Comparison of ENCODE assay signal across 19 cellular contexts in the genomic region with DNA sequence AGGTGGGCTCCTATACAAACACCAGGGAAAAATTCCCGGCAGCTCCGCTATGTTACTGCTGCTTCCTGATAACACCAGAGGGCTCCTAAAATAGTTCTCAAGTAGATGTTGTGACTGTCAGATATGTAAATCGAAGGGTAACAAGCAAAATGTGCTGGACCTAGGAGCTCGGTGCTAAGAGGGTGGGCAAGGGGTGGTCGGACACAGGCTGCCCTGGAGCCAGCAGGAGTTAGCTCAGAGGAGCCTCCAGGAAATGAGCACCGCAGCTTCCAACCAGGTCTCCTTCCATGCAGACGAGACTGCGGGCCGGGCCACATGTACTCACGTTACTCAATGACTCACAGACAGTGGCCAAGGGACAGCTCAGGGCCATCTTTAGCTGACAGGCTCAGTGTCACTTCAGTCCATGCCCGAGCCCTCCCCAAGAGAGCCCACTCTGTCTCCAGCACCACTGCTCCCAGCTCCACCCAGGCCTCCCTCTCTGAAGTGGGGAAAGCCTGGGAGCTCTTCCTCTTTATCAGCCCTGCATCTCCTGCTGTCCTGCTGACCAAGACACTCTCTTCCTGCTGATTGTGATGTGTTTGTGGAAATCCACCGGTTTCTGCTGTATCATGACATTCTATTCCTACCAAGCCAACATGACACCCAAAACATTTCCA. TPM values are rescaled to one million over a fixed set of nuclear protein-coding genes. Genes with fewer than 3 reads are reported as not detected.
DNase-seq lines count a peak whose midpoint lies in the region; ATAC-seq, FAIRE-seq and TF ChIP-seq lines count a peak whose summit lies in the region.
"Had no signal": no experiment of that assay in that cellular context is flagged by ENCODE, and none has a peak within 500 bp of the region (broad histone marks: within the 10 kb centered on the region; RNA-seq: fewer than 3 reads in every experiment).

No MANE protein-coding gene starts in this region.

- H4K20me1 ChIP-seq in HepG2 (ENCODE audit: insufficient read depth, low read length) (no peaks in the 10 kb centered on the region), neural progenitor cell (ENCODE audit: low read depth) (no peaks in the 10 kb centered on the region)

- no peaks in the 10 kb centered on the region for H3K27me3 ChIP-seq in right lobe of liver
- no peaks in the 10 kb centered on the region; a peak in 2 of 5 replicates for H3K27me3 ChIP-seq in HepG2 (ENCODE audit: control insufficient read depth in 1 of 2, insufficient read depth in 2 of 2, low read length in 2 of 2)
- H3K27me3 ChIP-seq in left ventricle myocardium inferior (ENCODE audit: low read depth), result no peaks in the 10 kb centered on the region
- H3K27me3 ChIP-seq in parathyroid adenoma (ENCODE audit: control insufficient read depth, insufficient read depth, low read length), result no peaks in the 10 kb centered on the region
- no peaks in the 10 kb centered on the region for H3K27me3 ChIP-seq in neural progenitor cell
- H3K27me3 ChIP-seq in CD8-positive, alpha-beta T cell (ENCODE audit: insufficient read depth, low read length), result no peaks in the 10 kb centered on the region
- H3K27me3 ChIP-seq: BE2C had no signal

- H2AFZ ChIP-seq in HepG2 (ENCODE audit: low read length) (no peak overlapping the region), parathyroid adenoma (peak overlapping the region; percentile 62), neural progenitor cell (replicated peaks) (no peak overlapping the region)

- H3K4me2 ChIP-seq in HepG2 (ENCODE audit: low read depth, low read length) (no peak overlapping the region), parathyroid adenoma (ENCODE audit: low read length) (peak overlapping the region; percentile 34), neural progenitor cell (no peak overlapping the region)

- TF ChIP-seq POLR2A in right lobe of liver (IDR thresholded peaks at IDR 0.05), result no peak
- TF ChIP-seq POLR2A in HepG2 (IDR thresholded peaks at IDR 0.05; ENCODE audit: insufficient read depth in 1 of 2, low read depth in 2 of 2, low read length in 2 of 2), result no peak

- no peaks in the 10 kb centered on the region for H3K4me1 ChIP-seq in right lobe of liver
- no peaks in the 10 kb centered on the region for H3K4me1 ChIP-seq in HepG2 (ENCODE audit: insufficient read depth, low read length)
- peaks cover 28% of the 10 kb centered on the region for H3K4me1 ChIP-seq in left ventricle myocardium inferior
- H3K4me1 ChIP-seq in parathyroid adenoma, result peaks cover 42% of the 10 kb centered on the region
- H3K4me1 ChIP-seq in neural progenitor cell, result no peaks in the 10 kb centered on the region
- no peaks in the 10 kb centered on the region for H3K4me1 ChIP-seq in CD8-positive, alpha-beta T cell (ENCODE audit: insufficient read depth, low read length)
- H3K4me1 ChIP-seq: BE2C had no signal

- H3K36me3 Mint-ChIP-seq in CD14-positive monocyte (no peaks in the 10 kb centered on the region), neural progenitor cell (no peaks in the 10 kb centered on the region)
- H3K36me3 Mint-ChIP-seq in CD8-positive, alpha-beta T cell, result no peaks in the 10 kb centered on the region
- H3K36me3 Mint-ChIP-seq: CD4-positive, alpha-beta memory T cell had no signal

- peak overlapping the region in 3 of 7 donors; percentile 28 to 57 (median 57) for H3K27ac Mint-ChIP-seq in CD14-positive monocyte
- no peak overlapping the region for H3K27ac Mint-ChIP-seq in neural progenitor cell
- H3K27ac Mint-ChIP-seq in CD8-positive, alpha-beta T cell, result no peak overlapping the region
- H3K27ac Mint-ChIP-seq: CD4-positive, alpha-beta memory T cell had no signal

- no TSS peak for BruUV-seq in HepG2 (replicated peaks; lab: Mats Ljungman, UMichigan)

- H3F3A ChIP-seq in neural progenitor cell (ENCODE audit: low read depth), result no peaks in the 10 kb centered on the region

- TF ChIP-seq EP300 in HepG2 (IDR thresholded peaks at IDR 0.05; ENCODE audit: low read depth in 2 of 2, low read length in 2 of 2) (no peak), HepG2 (CRISPR knock-in tag; IDR thresholded peaks at IDR 0.05; ENCODE audit: borderline replicate concordance) (no peak)

- H3K4me3 ChIP-seq in right lobe of liver (no peak overlapping the region), HepG2 (replicated peaks in 1 of 3; ENCODE audit: insufficient read depth in 1 of 3, low read depth in 2 of 3, low read length in 3 of 3) (no peak overlapping the region), left ventricle myocardium inferior (peak overlapping the region; percentile 6), parathyroid adenoma (ENCODE audit: low read depth, low read length) (peak overlapping the region; percentile 15), neural progenitor cell (no peak overlapping the region)
- H3K4me3 ChIP-seq in CD8-positive, alpha-beta T cell (ENCODE audit: low read depth, low read length), result no peak overlapping the region

- H3K36me3 ChIP-seq in right lobe of liver, result no peaks in the 10 kb centered on the region
- no peaks in the 10 kb centered on the region for H3K36me3 ChIP-seq in HepG2 (replicated peaks in 1 of 2; ENCODE audit: control insufficient read depth in 1 of 2, insufficient read depth in 2 of 2, low read length in 2 of 2)
- H3K36me3 ChIP-seq in left ventricle myocardium inferior, result no peaks in the 10 kb centered on the region
- H3K36me3 ChIP-seq in parathyroid adenoma (ENCODE audit: control insufficient read depth, insufficient read depth, low read length), result no peaks in the 10 kb centered on the region
- no peaks in the 10 kb centered on the region for H3K36me3 ChIP-seq in neural progenitor cell
- H3K36me3 ChIP-seq in CD8-positive, alpha-beta T cell (ENCODE audit: insufficient read depth, low read length), result no peaks in the 10 kb centered on the region
- H3K36me3 ChIP-seq: BE2C had no signal

- H3K27me3 Mint-ChIP-seq in CD14-positive monocyte (ENCODE audit: low read depth in 3 of 3), result peaks cover 3 to 4% (median 4%) of the 10 kb centered on the region in 3 donors
- H3K27me3 Mint-ChIP-seq in neural progenitor cell (ENCODE audit: insufficient read depth, low read depth), result peaks cover 10% of the 10 kb centered on the region
- no peaks in the 10 kb centered on the region for H3K27me3 Mint-ChIP-seq in CD8-positive, alpha-beta T cell (ENCODE audit: low read depth)

- H3K4me1 Mint-ChIP-seq in CD14-positive monocyte, result no peaks in the 10 kb centered on the region
- no peaks in the 10 kb centered on the region for H3K4me1 Mint-ChIP-seq in neural progenitor cell
- H3K4me1 Mint-ChIP-seq in CD8-positive, alpha-beta T cell (ENCODE audit: low read depth), result no peaks in the 10 kb centered on the region
- H3K4me1 Mint-ChIP-seq: CD4-positive, alpha-beta memory T cell had no signal

- ATAC-seq in right lobe of liver (peak; percentile 56 to 69 (median 62)), HepG2 (no peak), GM19351 (IDR thresholded peaks at IDR 0.05; ENCODE audit: unreplicated experiment) (no peak)
- no peak for ATAC-seq in CD8-positive, alpha-beta T cell

- no peaks in the 10 kb centered on the region for H3K79me2 ChIP-seq in HepG2 (ENCODE audit: insufficient read depth, low read length)
- H3K79me2 ChIP-seq in parathyroid adenoma, result no peaks in the 10 kb centered on the region
- no peaks in the 10 kb centered on the region for H3K79me2 ChIP-seq in neural progenitor cell (ENCODE audit: low read depth)

- H3K4me3 Mint-ChIP-seq in CD14-positive monocyte, result no peak overlapping the region
- H3K4me3 Mint-ChIP-seq in neural progenitor cell, result no peak overlapping the region
- no peak overlapping the region for H3K4me3 Mint-ChIP-seq in CD8-positive, alpha-beta T cell
- H3K4me3 Mint-ChIP-seq: CD4-positive, alpha-beta memory T cell had no signal

- TF ChIP-seq RAD21 in HepG2 (CRISPR knock-in tag; IDR thresholded peaks at IDR 0.05), result no peak

- in situ Hi-C loops in HepG2 (cut with HindIII; ENCODE audit: extremely low pct_ligation_motif_present, low pct_unique_long_range_greater_than_20kb), result no loop called here

- TF ChIP-seq CTCF in right lobe of liver (IDR thresholded peaks at IDR 0.05) (no peak), HepG2 (CRISPR knock-in tag; IDR thresholded peaks at IDR 0.05) (no peak), left ventricle myocardium inferior (IDR thresholded peaks at IDR 0.05; ENCODE audit: borderline replicate concordance) (no peak), parathyroid adenoma (IDR thresholded peaks at IDR 0.05) (no peak), CD14-positive monocyte (IDR thresholded peaks at IDR 0.05) (no peak), neural progenitor cell (IDR thresholded peaks at IDR 0.05) (no peak)
- TF ChIP-seq CTCF in CD8-positive, alpha-beta T cell (IDR thresholded peaks at IDR 0.05), result no peak

- no peaks in the 10 kb centered on the region for H3K9me3 ChIP-seq in right lobe of liver
- no peaks in the 10 kb centered on the region for H3K9me3 ChIP-seq in HepG2 (ENCODE audit: low read length)
- peaks cover 8% of the 10 kb centered on the region for H3K9me3 ChIP-seq in left ventricle myocardium inferior (replicated peaks)
- H3K9me3 ChIP-seq in parathyroid adenoma (ENCODE audit: control insufficient read depth, low read length), result no peaks in the 10 kb centered on the region
- no peaks in the 10 kb centered on the region for H3K9me3 ChIP-seq in neural progenitor cell (ENCODE audit: low read depth)
- H3K9me3 ChIP-seq in CD8-positive, alpha-beta T cell (ENCODE audit: low read length), result no peaks in the 10 kb centered on the region
- H3K9me3 ChIP-seq: BE2C had no signal

- no peak for DNase-seq in right lobe of liver
- DNase-seq in HepG2 (ENCODE audit: low spot score), result no peak
- no peak for DNase-seq in left ventricle myocardium inferior
- DNase-seq in CD14-positive monocyte (ENCODE audit: low spot score), result no peak
- no peak for DNase-seq in neural progenitor cell (ENCODE audit: low spot score)
- no peak for DNase-seq in CD8-positive, alpha-beta T cell
- DNase-seq: 8988T; BE2C; CD4-positive, alpha-beta memory T cell; DND-41; GOT3; NCI-H1930; NCI-H446; NCI-H69; NK-92 treated with Interleukin-12 subunit alpha and Interleukin-12 subunit beta, amount 100 ng/mL, for 24 hours; SIG-M5 had no signal

- 67% methylated on average over 2 of the region's 12 CpGs for WGBS in right lobe of liver (ENCODE audit: insufficient coverage, low coverage, low lambda C conversion rate, missing lambda C conversion rate)
- 25% methylated on average over 6 of the region's 12 CpGs for WGBS in HepG2 (ENCODE audit: low lambda C conversion rate)

- intact Hi-C loops in right lobe of liver (cut with DNase I) (no loop called here), HepG2 (cut with micrococcal nuclease; ENCODE audit: unreplicated experiment) (no loop called here), left ventricle myocardium inferior (cut with micrococcal nuclease) (no loop called here), CD14-positive monocyte (cut with micrococcal nuclease) (no loop called here)
- intact Hi-C loops in CD8-positive, alpha-beta T cell (cut with DNase I, micrococcal nuclease), result no loop called here

- POLR2A ChIA-PET in HepG2 (lab: Yijun Ruan, JAX), result no interaction called here
- POLR2A ChIA-PET in CD8-positive, alpha-beta T cell (lab: Charles Lee), result no interaction called here

- H3K9ac ChIP-seq in HepG2 (ENCODE audit: insufficient read depth, low read depth, low read length) (no peak overlapping the region), parathyroid adenoma (no peak overlapping the region), neural progenitor cell (no peak overlapping the region)

- CTCF ChIA-PET in HepG2 (lab: Yijun Ruan, JAX; ENCODE audit: low intra/inter-chr PET ratio, low total read pairs), result no interaction called here
- CTCF ChIA-PET in CD8-positive, alpha-beta T cell (lab: Charles Lee), result no interaction called here

- H3K27ac ChIP-seq in right lobe of liver, result no peak overlapping the region
- no peak overlapping the region for H3K27ac ChIP-seq in HepG2 (ENCODE audit: extremely low read length, insufficient read depth, low read length)
- H3K27ac ChIP-seq in left ventricle myocardium inferior (replicated peaks), result peak overlapping the region; percentile 66
- peak overlapping the region; percentile 99 for H3K27ac ChIP-seq in parathyroid adenoma
- no peak overlapping the region for H3K27ac ChIP-seq in neural progenitor cell
- H3K27ac ChIP-seq in CD8-positive, alpha-beta T cell (ENCODE audit: low read depth, low read length), result no peak overlapping the region

- H3K9me3 Mint-ChIP-seq in CD14-positive monocyte (peaks cover 0 to 7% (median 4%) of the 10 kb centered on the region in 7 donors), neural progenitor cell (peaks cover 6% of the 10 kb centered on the region)
- no peaks in the 10 kb centered on the region for H3K9me3 Mint-ChIP-seq in CD8-positive, alpha-beta T cell

- no peak for FAIRE-seq in HepG2 (lab: Jason Lieb, UNC)
- FAIRE-seq: G401.6 had no signal

RNA-seq across cellular contexts. Expression of gene TMEM273, which starts 37.2 kb away (rescaled TPM):
- total RNA-seq in right lobe of liver (1 to 10 TPM in 5 of 6 experiments, under 1 TPM in 1; 0.86 to 5.3 (median 2.3) TPM), HepG2 (2016; rRNA removed; fragmentation: Illumina TruSeq; extraction: Trizol) (not detected in 2 replicates), left ventricle myocardium inferior (29.0 TPM), neural progenitor cell (ENCODE audit: low replicate concordance) (not detected in 2 replicates)
- total RNA-seq in HepG2 (2016; cell fraction: cytosol; rRNA removed; fragmentation: Illumina TruSeq; extraction: Trizol; ENCODE audit: low read depth), result not detected in 2 replicates
- total RNA-seq in HepG2 (2016; cell fraction: insoluble cytoplasmic fraction; rRNA removed; fragmentation: Illumina TruSeq; extraction: Trizol), result not detected in 2 replicates
- total RNA-seq in HepG2 (2016; cell fraction: membrane; rRNA removed; fragmentation: Illumina TruSeq; extraction: Trizol), result not detected in 2 replicates
- not detected in 2 replicates for total RNA-seq in HepG2 (2016; cell fraction: nucleus; rRNA removed; fragmentation: Illumina TruSeq; extraction: Trizol)
- polyA plus RNA-seq in HepG2 (2011; rRNA removed) (not detected in 2 replicates), CD14-positive monocyte (1 to 10 TPM; 6.7 to 6.9 TPM)
- not detected in 2 replicates for polyA plus RNA-seq in HepG2 (2011; cell fraction: cytosol; rRNA removed)
- polyA plus RNA-seq in HepG2 (2011; cell fraction: nucleus; rRNA removed), result not detected in 2 replicates
- polyA plus RNA-seq in HepG2 (2012), result not detected in 2 replicates
- polyA plus RNA-seq in HepG2 (2016; cell fraction: cytosol; fragmentation: Illumina TruSeq; extraction: Trizol; ENCODE audit: low read depth), result not detected in 2 replicates
- polyA plus RNA-seq in HepG2 (2016; cell fraction: insoluble cytoplasmic fraction; fragmentation: Illumina TruSeq; extraction: Trizol; ENCODE audit: low read depth), result not detected in 2 replicates
- not detected in 2 replicates for polyA plus RNA-seq in HepG2 (2016; cell fraction: membrane; fragmentation: Illumina TruSeq; extraction: Trizol; ENCODE audit: low read depth)
- not detected in 2 replicates for polyA plus RNA-seq in HepG2 (2016; cell fraction: nucleus; fragmentation: Illumina TruSeq; extraction: Trizol; ENCODE audit: insufficient read depth, low read depth)
- polyA minus RNA-seq in HepG2 (2011; rRNA and poly(A)+ RNA removed; ENCODE audit: low replicate concordance), result not detected in 2 replicates
- not detected in 2 replicates for polyA minus RNA-seq in HepG2 (2011; cell fraction: cytosol; rRNA and poly(A)+ RNA removed)
- not detected in 2 replicates for polyA minus RNA-seq in HepG2 (2011; cell fraction: nucleus; rRNA and poly(A)+ RNA removed)
- 1 to 10 TPM; 1.1 to 1.2 TPM for total RNA-seq in CD8-positive, alpha-beta T cell

Comparison
In these comparisons a context has a peak if more than half of its experiments do, and no peak if none do; other contexts are left out.
1. ATAC-seq: peak in right lobe of liver (4 of 4); none in HepG2 (single experiment), GM19351 (single experiment) and CD8-positive, alpha-beta T cell (single experiment).
2. H3K27ac ChIP-seq: peak in left ventricle myocardium inferior (single experiment) and parathyroid adenoma (single experiment); none in right lobe of liver (0 of 3), HepG2 (single experiment), neural progenitor cell (single experiment) and CD8-positive, alpha-beta T cell (single experiment).
3. H3K4me3 ChIP-seq: peak in left ventricle myocardium inferior (single experiment) and parathyroid adenoma (single experiment); none in right lobe of liver (0 of 3), HepG2 (0 of 3), neural progenitor cell (single experiment) and CD8-positive, alpha-beta T cell (single experiment).